In genomic region chr11:63505857-63506528, GRCh38 we compare ENCODE assay signal across 13 cellular contexts. TPM values are rescaled to one million over a fixed set of nuclear protein-coding genes. Genes with fewer than 3 reads are reported as not detected.
A peak's percentile ranks its signal among the peaks of the same experiment; 100 is the strongest.
DNase-seq lines count a peak whose midpoint lies in the region; ATAC-seq and TF ChIP-seq lines count a peak whose summit lies in the region.
"Had no signal": no experiment of that assay in that cellular context is flagged by ENCODE, and none has a peak within 500 bp of the region (broad histone marks: within the 10 kb centered on the region; RNA-seq: fewer than 3 reads in every experiment).

A gene with protein sequence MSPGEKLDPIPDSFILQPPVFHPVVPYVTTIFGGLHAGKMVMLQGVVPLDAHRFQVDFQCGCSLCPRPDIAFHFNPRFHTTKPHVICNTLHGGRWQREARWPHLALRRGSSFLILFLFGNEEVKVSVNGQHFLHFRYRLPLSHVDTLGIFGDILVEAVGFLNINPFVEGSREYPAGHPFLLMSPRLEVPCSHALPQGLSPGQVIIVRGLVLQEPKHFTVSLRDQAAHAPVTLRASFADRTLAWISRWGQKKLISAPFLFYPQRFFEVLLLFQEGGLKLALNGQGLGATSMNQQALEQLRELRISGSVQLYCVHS (plus strand): TSS chr11:63506084. CDS start chr11:63506459, 375 bp downstream.

- no peak within 1 kb of the TSS for H3K4me3 Mint-ChIP-seq in brain
- no peak within 1 kb of the TSS for H3K4me3 Mint-ChIP-seq in CD4-positive, alpha-beta T cell

- peak; percentile 9 for DNase-seq in GM20000 (ENCODE audit: low spot score)
- DNase-seq in NCI-H69 (lab: John Stamatoyannopoulos, UW) = peak; percentile 21
- no peak for DNase-seq in A673 (ENCODE audit: low spot score)
- DNase-seq in CD4-positive, alpha-beta T cell = no peak
- DNase-seq: activated CD4-positive, CD25-positive, alpha-beta regulatory T cell treated with anti-CD3 and anti-CD28 coated beads, Interleukin-2, amount 50 U/mL, for 72 hours; activated gamma-delta T cell treated with Interleukin-2 at 50 U/mL for 16 hours; ovary; PC-9 had no signal

- peaks cover 24% of the 10 kb centered on the region for H3K4me1 Mint-ChIP-seq in brain
- H3K4me1 Mint-ChIP-seq in CD4-positive, alpha-beta T cell (ENCODE audit: low read depth) = peaks cover 20% of the 10 kb centered on the region

- H3K36me3 ChIP-seq in neutrophil = peaks cover 19% of the 10 kb centered on the region
- no peaks in the 10 kb centered on the region for H3K36me3 ChIP-seq in A673 (ENCODE audit: insufficient read depth, low read length, poor library complexity, severe bottlenecking)
- H3K36me3 ChIP-seq: ovary had no signal

- ATAC-seq in CD4-positive, alpha-beta T cell (ENCODE audit: poor library complexity) = no peak
- ATAC-seq in HG03520 (IDR thresholded peaks at IDR 0.05; ENCODE audit: unreplicated experiment) = no peak
- ATAC-seq in HG03565 (IDR thresholded peaks at IDR 0.05; ENCODE audit: unreplicated experiment) = no peak

- peaks cover 0 to 8% (median 0%) of the 10 kb centered on the region in 5 experiments for H3K9me3 Mint-ChIP-seq in brain
- H3K9me3 Mint-ChIP-seq in CD4-positive, alpha-beta T cell = no peaks in the 10 kb centered on the region

- H3K27ac ChIP-seq in neutrophil (peak within 1 kb of the TSS; percentile 87), A673 (ENCODE audit: low read depth, low read length, poor library complexity, severe bottlenecking) (no peak within 1 kb of the TSS)
- no peak within 1 kb of the TSS for H3K27ac ChIP-seq in CD4-positive, alpha-beta T cell (ENCODE audit: low read depth, low read length)
- H3K27ac ChIP-seq: ovary, PC-9 had no signal

- CTCF ChIA-PET in A673 (lab: Charles Lee) = no interaction called here
- CTCF ChIA-PET in CD4-positive, alpha-beta T cell (lab: Charles Lee) = interaction anchor here (0.7 kb wide), 1 partner anchor 27 kb away, joined by 3 read pairs; no protein-coding TSS in a partner anchor

- H3K4me1 ChIP-seq in neutrophil (ENCODE audit: control insufficient read depth in 1 of 2, insufficient read depth in 1 of 2, low read depth in 1 of 2, low read length in 1 of 2) (peaks cover 82 to 84% of the 10 kb centered on the region in 2 experiments), A673 (ENCODE audit: insufficient read depth, low read length, poor library complexity, severe bottlenecking) (no peaks in the 10 kb centered on the region)

- H3K36me3 Mint-ChIP-seq in brain = no peaks in the 10 kb centered on the region
- peaks cover 4% of the 10 kb centered on the region for H3K36me3 Mint-ChIP-seq in CD4-positive, alpha-beta T cell (ENCODE audit: low read depth)

- peaks cover 13% of the 10 kb centered on the region for H3K27me3 Mint-ChIP-seq in brain
- no peaks in the 10 kb centered on the region for H3K27me3 Mint-ChIP-seq in CD4-positive, alpha-beta T cell

- POLR2A ChIA-PET in A673 (lab: Charles Lee; ENCODE audit: low non-redundant PET) = interaction anchor here (0.5 kb wide), 1 partner anchor 504 kb away, joined by 4 read pairs; no protein-coding TSS in a partner anchor
- POLR2A ChIA-PET in CD4-positive, alpha-beta T cell (lab: Charles Lee) = interaction anchor here (0.7 to 1.3 kb wide), 2 partner anchors 31 to 140 kb away, joined by 3 to 4 read pairs; partner anchors contain the start of gene PLAAT4

- H3K27me3 ChIP-seq in neutrophil (no peaks in the 10 kb centered on the region), A673 (replicated peaks; ENCODE audit: insufficient read depth, low read depth, low read length, poor library complexity) (no peaks in the 10 kb centered on the region)
- H3K27me3 ChIP-seq in CD4-positive, alpha-beta T cell (ENCODE audit: control insufficient read depth, insufficient read depth, low read length) = no peaks in the 10 kb centered on the region
- H3K27me3 ChIP-seq: ovary had no signal

- TF ChIP-seq CTCF in GM20000 (IDR thresholded peaks at IDR 0.05; ENCODE audit: extremely low read depth, missing control alignments) = no peak
- no peak for TF ChIP-seq CTCF in brain (conservative IDR thresholded peaks at IDR 0.05)
- no peak for TF ChIP-seq CTCF in neutrophil (IDR thresholded peaks at IDR 0.05)
- TF ChIP-seq CTCF in A673 (conservative IDR thresholded peaks at IDR 0.05; ENCODE audit: low read depth, low read length) = no peak
- no peak for TF ChIP-seq CTCF in CD4-positive, alpha-beta T cell (IDR thresholded peaks at IDR 0.05)

- BruUV-seq in A673 (replicated peaks; lab: Mats Ljungman, UMichigan) = no TSS peak

- H3K27ac Mint-ChIP-seq in brain = peak within 1 kb of the TSS in 4 of 5 experiments; percentile 24 to 89 (median 77)
- H3K27ac Mint-ChIP-seq in CD4-positive, alpha-beta T cell = no peak within 1 kb of the TSS

- H3K9me3 ChIP-seq in neutrophil = no peaks in the 10 kb centered on the region
- peaks cover under 1% of the 10 kb centered on the region for H3K9me3 ChIP-seq in A673 (ENCODE audit: low read depth, low read length, poor library complexity, severe bottlenecking)
- H3K9me3 ChIP-seq in CD4-positive, alpha-beta T cell (ENCODE audit: control insufficient read depth, low read length) = no peaks in the 10 kb centered on the region
- H3K9me3 ChIP-seq: ovary had no signal

- intact Hi-C loops in A673 (cut with micrococcal nuclease; ENCODE audit: unreplicated experiment) = loop anchor here (10.0 kb wide), 1 partner anchor 61 kb away; no protein-coding TSS in a partner anchor
- intact Hi-C loops in CD4-positive, alpha-beta T cell (cut with DNase I, micrococcal nuclease) = no loop called here

- peak within 1 kb of the TSS; percentile 55 for H3K4me3 ChIP-seq in neutrophil (ENCODE audit: low read depth in 1 of 2, low read length in 1 of 2)
- H3K4me3 ChIP-seq in A673 (ENCODE audit: low read depth, low read length, poor library complexity, severe bottlenecking) = no peak within 1 kb of the TSS
- H3K4me3 ChIP-seq: ovary, PC-9 had no signal

RNA-seq across cellular contexts. Expression of the gene that starts here (rescaled TPM):
- polyA plus RNA-seq in brain (ENCODE audit: insufficient read depth, low read depth, low replicate concordance) = not detected
- not detected in 2 replicates for total RNA-seq in A673 (2021)
- not detected for total RNA-seq in CD4-positive, alpha-beta T cell
- total RNA-seq: PC-9 had no signal
- polyA plus RNA-seq: keratinocyte had no signal

Comparison
In these comparisons a context has a peak if more than half of its experiments do, and no peak if none do; other contexts are left out.
1. DNase-seq: peak in GM20000 (single experiment) and NCI-H69 (single experiment); none in A673 (single experiment) and CD4-positive, alpha-beta T cell (0 of 10).